9 cellular contexts compared by ENCODE assay signal in the genomic region with DNA sequence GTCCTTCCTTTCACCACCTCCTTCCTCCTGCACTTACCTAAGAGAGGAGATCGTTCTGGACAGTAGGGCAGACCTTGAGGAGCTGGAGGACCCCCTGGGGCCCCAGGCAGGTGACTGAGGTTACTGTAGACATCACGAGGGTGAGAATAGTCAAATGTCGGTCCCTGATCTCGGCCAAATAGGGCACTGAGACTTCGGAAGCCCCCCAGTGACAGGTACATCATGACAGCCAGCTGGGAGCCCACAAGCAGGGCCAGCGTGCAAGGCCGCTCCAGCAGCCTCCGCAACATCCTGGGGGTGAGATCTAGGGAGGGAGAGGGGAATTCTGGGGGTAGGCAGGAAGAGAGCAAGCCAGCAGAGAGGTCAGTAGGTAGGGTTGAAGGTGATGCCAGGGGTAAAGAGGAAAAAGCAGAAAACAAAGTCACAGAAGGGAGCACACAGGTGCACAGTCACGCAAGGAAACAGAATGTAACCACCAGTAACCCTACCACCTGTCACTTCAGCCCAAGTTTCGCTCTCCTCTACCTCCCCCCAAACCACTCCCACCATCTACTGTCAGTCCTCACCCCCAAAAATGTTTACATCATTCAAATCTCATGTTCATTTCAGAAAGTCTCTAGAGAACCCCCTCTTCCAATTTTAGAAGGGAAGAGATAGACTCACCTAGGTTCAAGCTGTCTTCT. TPM values are rescaled to one million over a fixed set of nuclear protein-coding genes. Genes with fewer than 3 reads are reported as not detected.
DNase-seq lines count a peak whose midpoint lies in the region; ATAC-seq and TF ChIP-seq lines count a peak whose summit lies in the region.
"Had no signal": no experiment of that assay in that cellular context is flagged by ENCODE, and none has a peak within 500 bp of the region (broad histone marks: within the 10 kb centered on the region; RNA-seq: fewer than 3 reads in every experiment).

No MANE protein-coding gene starts in this region.

- H3K79me2 ChIP-seq in fibroblast of lung (ENCODE audit: control insufficient read depth, insufficient read depth, low read length) = peaks cover 6% of the 10 kb centered on the region
- H3K79me2 ChIP-seq in mesendoderm (ENCODE audit: control insufficient read depth, insufficient read depth, low read length) = peaks cover 4% of the 10 kb centered on the region

- WGBS in mesendoderm (ENCODE audit: extremely low coverage, insufficient coverage, low lambda C conversion rate) = no CpG with 5 or more reads among the region's 10 CpGs

- no peak overlapping the region for H4K8ac ChIP-seq in mesendoderm (ENCODE audit: low read depth, low read length)

- H3K9ac ChIP-seq in SK-N-MC (ENCODE audit: insufficient read length) (no peak overlapping the region), fibroblast of lung (ENCODE audit: insufficient read depth, low read length) (no peak overlapping the region), mesendoderm (ENCODE audit: low read length) (no peak overlapping the region)

- H3K36me3 ChIP-seq in SK-N-MC (ENCODE audit: insufficient read depth, low read length) (peaks cover 40% of the 10 kb centered on the region), fibroblast of lung (ENCODE audit: control insufficient read depth, insufficient read depth, low read length) (peaks cover 9% of the 10 kb centered on the region), mesendoderm (ENCODE audit: control insufficient read depth, insufficient read depth, low read length) (peaks cover 8% of the 10 kb centered on the region)

- H2BK15ac ChIP-seq in mesendoderm (replicated peaks; ENCODE audit: low read depth) = no peak overlapping the region

- TF ChIP-seq CTCF in GM13977 (IDR thresholded peaks at IDR 0.05; ENCODE audit: extremely low read depth, insufficient read depth, missing control alignments) = no peak
- TF ChIP-seq CTCF in fibroblast of lung (conservative IDR thresholded peaks at IDR 0.05 in 1 of 2, IDR thresholded peaks at IDR 0.05 in 1 of 2; ENCODE audit: low read depth in 1 of 2, low read length in 2 of 2) = no peak

- DNase-seq in GM13977 (ENCODE audit: low spot score) (peak; percentile 48), SK-N-MC (ENCODE audit: low read depth, low spot score) (no peak), fibroblast of lung (ENCODE audit: low read depth in 2 of 2) (no peak), skeletal muscle cell (ENCODE audit: low read depth) (no peak), mesendoderm (no peak), HCEC 1CT (no peak), NCI-H1417 treated with DMSO at 0.1 percent for 48 hours (lab: John Stamatoyannopoulos, UW) (no peak)

- no peak overlapping the region for H3K18ac ChIP-seq in mesendoderm (ENCODE audit: low read length)

- no peaks in the 10 kb centered on the region for H4K20me1 ChIP-seq in fibroblast of lung (ENCODE audit: control insufficient read depth, extremely low read depth, insufficient read depth, low read length)

- H2BK120ac ChIP-seq in mesendoderm (ENCODE audit: low read depth, low read length) = no peak overlapping the region

- H3K27me3 ChIP-seq in fibroblast of lung (ENCODE audit: control insufficient read depth, insufficient read depth, low read length) (no peaks in the 10 kb centered on the region), mesendoderm (ENCODE audit: insufficient read depth, low read length, poor library complexity) (no peaks in the 10 kb centered on the region)

- H2AFZ ChIP-seq in fibroblast of lung (ENCODE audit: low read length) = no peak overlapping the region

- H3K4me2 ChIP-seq in fibroblast of lung (ENCODE audit: extremely low read depth, insufficient read depth, low read length) = peak overlapping the region; percentile 96
- H3K4me2 ChIP-seq in mesendoderm (ENCODE audit: low read length) = no peak overlapping the region

- H3K4ac ChIP-seq in mesendoderm (ENCODE audit: low read depth, low read length) = no peak overlapping the region

- H3K4me3 ChIP-seq in SK-N-MC (peak overlapping the region; percentile 99), fibroblast of lung (replicated peaks in 1 of 4; ENCODE audit: control extremely low read depth in 1 of 4, insufficient read depth in 1 of 4, low read depth in 3 of 4, low read length in 4 of 4) (peak overlapping the region in 2 of 4 experiments; percentile 91), skeletal muscle cell (ENCODE audit: low read depth, low read length) (peak overlapping the region; percentile 89), mesendoderm (ENCODE audit: low read length) (no peak overlapping the region)

- H3K27ac ChIP-seq in SK-N-MC (no peak overlapping the region), fibroblast of lung (ENCODE audit: insufficient read depth, low read length) (no peak overlapping the region), mesendoderm (ENCODE audit: low read depth, low read length) (no peak overlapping the region)

- H3K56ac ChIP-seq in mesendoderm (ENCODE audit: low read length) = no peak overlapping the region

- no peak for ATAC-seq in HG02840 (IDR thresholded peaks at IDR 0.05; ENCODE audit: low FRiP score, unreplicated experiment)

- H3K4me1 ChIP-seq in fibroblast of lung (ENCODE audit: control insufficient read depth, extremely low read depth, insufficient read depth, low read length) (peaks cover 16% of the 10 kb centered on the region), mesendoderm (ENCODE audit: control insufficient read depth, low read depth, low read length) (peaks cover 8% of the 10 kb centered on the region)

- H3K79me1 ChIP-seq in mesendoderm (ENCODE audit: low read length) = peaks cover 6% of the 10 kb centered on the region

- H2AK5ac ChIP-seq in mesendoderm (ENCODE audit: low read length) = no peak overlapping the region

- H3K9me3 ChIP-seq in SK-N-MC (ENCODE audit: low read depth, low read length) (no peaks in the 10 kb centered on the region), fibroblast of lung (ENCODE audit: control insufficient read depth, insufficient read depth, low read depth, low read length) (no peaks in the 10 kb centered on the region)

- in situ Hi-C loops in GM13977 (cut with MboI; ENCODE audit: low pct_unique_long_range_greater_than_20kb, low sequenced_read_pairs, unreplicated experiment) = loop anchor here (25.0 kb wide), 1 partner anchor 536 kb away; a partner anchor contains a TSS

- H4K5ac ChIP-seq in mesendoderm (ENCODE audit: low read length) = no peak overlapping the region

- H3K23ac ChIP-seq in mesendoderm (ENCODE audit: low read length) = no peak overlapping the region

- H2BK5ac ChIP-seq in mesendoderm (ENCODE audit: low read length) = no peak overlapping the region

RNA-seq across cellular contexts. Expression of a gene that starts 1.4 kb away (rescaled TPM):
- 13.4 and 18.7 TPM in 2 replicates for total RNA-seq in fibroblast of lung
- 17.8 and 19.2 TPM in 2 replicates for polyA plus RNA-seq in fibroblast of lung
- 18.9 and 19.1 TPM in 2 replicates for polyA plus RNA-seq in fibroblast of lung (2012)
- polyA minus RNA-seq in fibroblast of lung (ENCODE audit: low replicate concordance) = 28.8 and 39.9 TPM in 2 replicates
- 39.5 TPM for polyA plus RNA-seq in mesendoderm (2013, experiment 1 of 2)
- polyA plus RNA-seq in mesendoderm (2013, experiment 2 of 2) = 37.7 TPM

RNA-seq across cellular contexts. Expression of a gene that starts 9.7 kb away (rescaled TPM):
- total RNA-seq in fibroblast of lung = 9.2 and 12.2 TPM in 2 replicates
- 5.6 and 6.0 TPM in 2 replicates for polyA plus RNA-seq in fibroblast of lung
- polyA plus RNA-seq in fibroblast of lung (2012) = 8.1 and 9.4 TPM in 2 replicates
- 7.0 and 17.6 TPM in 2 replicates for polyA minus RNA-seq in fibroblast of lung (ENCODE audit: low replicate concordance)
- polyA plus RNA-seq in mesendoderm (2013, experiment 1 of 2) = 8.0 TPM
- 7.6 TPM for polyA plus RNA-seq in mesendoderm (2013, experiment 2 of 2)

RNA-seq across cellular contexts. Expression of a gene that starts 16.6 kb away (rescaled TPM):
- 7.7 and 10.2 TPM in 2 replicates for total RNA-seq in fibroblast of lung
- 11.7 and 13.6 TPM in 2 replicates for polyA plus RNA-seq in fibroblast of lung
- polyA plus RNA-seq in fibroblast of lung (2012) = 8.7 and 13.1 TPM in 2 replicates
- 16.7 and 25.4 TPM in 2 replicates for polyA minus RNA-seq in fibroblast of lung (ENCODE audit: low replicate concordance)
- polyA plus RNA-seq in mesendoderm (2013, experiment 1 of 2) = 16.1 TPM
- 15.7 TPM for polyA plus RNA-seq in mesendoderm (2013, experiment 2 of 2)

RNA-seq across cellular contexts. Expression of a gene that starts 22.1 kb away (rescaled TPM):
- 87.0 and 95.8 TPM in 2 replicates for total RNA-seq in fibroblast of lung
- polyA plus RNA-seq in fibroblast of lung = 154 and 168 TPM in 2 replicates
- polyA plus RNA-seq in fibroblast of lung (2012) = 112 and 116 TPM in 2 replicates
- polyA minus RNA-seq in fibroblast of lung (ENCODE audit: low replicate concordance) = 8.2 and 13.4 TPM in 2 replicates
- 86.6 TPM for polyA plus RNA-seq in mesendoderm (2013, experiment 1 of 2)
- polyA plus RNA-seq in mesendoderm (2013, experiment 2 of 2) = 89.9 TPM

RNA-seq across cellular contexts. Expression of a gene that starts 22.9 kb away (rescaled TPM):
- total RNA-seq in fibroblast of lung = 0.51 and 1.3 TPM in 2 replicates
- 0.75 and 1.0 TPM in 2 replicates for polyA plus RNA-seq in fibroblast of lung
- 1.3 and 1.9 TPM in 2 replicates for polyA plus RNA-seq in fibroblast of lung (2012)
- polyA minus RNA-seq in fibroblast of lung (ENCODE audit: low replicate concordance) = 6.6 and 14.3 TPM in 2 replicates
- polyA plus RNA-seq in mesendoderm (2013, experiment 1 of 2) = 1.1 TPM
- polyA plus RNA-seq in mesendoderm (2013, experiment 2 of 2) = 1.1 TPM
- total RNA-seq: HT-29 had no signal
